In the genomic region with DNA sequence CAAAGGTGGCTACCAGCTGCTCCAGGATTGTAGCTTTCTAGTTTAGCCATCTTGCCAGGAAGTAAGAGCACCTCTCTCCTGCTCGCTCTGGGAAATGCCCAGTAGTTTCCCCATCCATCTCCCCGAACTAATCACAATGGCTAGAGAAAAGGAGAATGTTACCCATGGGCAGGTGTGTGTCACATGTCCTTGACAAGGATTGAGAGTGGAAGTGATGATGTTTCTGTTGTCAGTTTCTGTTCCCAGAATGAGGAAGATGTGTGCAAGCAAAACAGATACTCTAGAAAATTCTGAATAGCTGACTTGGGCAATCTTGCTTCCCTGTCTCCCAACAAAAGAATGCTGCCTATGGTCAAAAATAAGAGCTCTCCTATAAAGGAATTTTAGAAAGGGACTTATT, we compare ENCODE assay signal across 31 cellular contexts.
DNase-seq lines count a peak whose midpoint lies in the region; ATAC-seq, FAIRE-seq and TF ChIP-seq lines count a peak whose summit lies in the region.
"Had no signal": no experiment of that assay in that cellular context is flagged by ENCODE, and none has a peak within 500 bp of the region (broad histone marks: within the 10 kb centered on the region; RNA-seq: fewer than 3 reads in every experiment).

No MANE protein-coding gene starts in this region.

- H3K27ac ChIP-seq in MM.1S (ENCODE audit: low read length), result no peak overlapping the region
- H3K27ac ChIP-seq: cardiac muscle cell, thyroid gland had no signal

- no peaks in the 10 kb centered on the region for H3K27me3 Mint-ChIP-seq in memory B cell
- no peaks in the 10 kb centered on the region for H3K27me3 Mint-ChIP-seq in activated naive CD8-positive, alpha-beta T cell treated with anti-CD3 and anti-CD28 coated beads, Interleukin-2, amount 50 U/mL, for 24 hours
- H3K27me3 Mint-ChIP-seq: IgD-negative memory B cell had no signal

- peaks cover 7% of the 10 kb centered on the region for H3K4me1 Mint-ChIP-seq in memory B cell
- no peaks in the 10 kb centered on the region for H3K4me1 Mint-ChIP-seq in activated naive CD8-positive, alpha-beta T cell treated with anti-CD3 and anti-CD28 coated beads, Interleukin-2, amount 50 U/mL, for 24 hours

- H3K36me3 ChIP-seq in MM.1S (replicated peaks; ENCODE audit: insufficient read depth, low read length), result no peaks in the 10 kb centered on the region
- H3K36me3 ChIP-seq: cardiac muscle cell, thyroid gland had no signal

- peaks cover 10% of the 10 kb centered on the region for H3K9me3 Mint-ChIP-seq in memory B cell
- peaks cover 12% of the 10 kb centered on the region for H3K9me3 Mint-ChIP-seq in activated naive CD8-positive, alpha-beta T cell treated with anti-CD3 and anti-CD28 coated beads, Interleukin-2, amount 50 U/mL, for 24 hours

- no peaks in the 10 kb centered on the region for H3K9me3 ChIP-seq in MM.1S (replicated peaks; ENCODE audit: insufficient read depth, low read length)
- H3K9me3 ChIP-seq: thyroid gland had no signal

- H3K27ac Mint-ChIP-seq in memory B cell, result peak overlapping the region; percentile 80
- H3K27ac Mint-ChIP-seq in activated naive CD8-positive, alpha-beta T cell treated with anti-CD3 and anti-CD28 coated beads, Interleukin-2, amount 50 U/mL, for 24 hours, result no peak overlapping the region
- H3K27ac Mint-ChIP-seq: activated naive CD4-positive, alpha-beta T cell treated with anti-CD3 and anti-CD28 coated beads for 36 hours; activated T-cell treated with anti-CD3 and anti-CD28 coated beads, Interleukin-2, amount 50 U/mL, for 24 hours; CD4-positive, alpha-beta T cell had no signal

- H3K9me2 ChIP-seq in MM.1S (replicated peaks; ENCODE audit: insufficient read depth, low read length), result no peaks in the 10 kb centered on the region

- no peak overlapping the region for H3K9ac ChIP-seq in MM.1S (ENCODE audit: low read length)

- H3K79me2 ChIP-seq in MM.1S (ENCODE audit: low read length), result no peaks in the 10 kb centered on the region

- FAIRE-seq in GM12892 (lab: Jason Lieb, UNC), result peak; percentile 5
- FAIRE-seq: endometrium had no signal

- no peaks in the 10 kb centered on the region for H3F3A ChIP-seq in MM.1S (ENCODE audit: insufficient read depth, low read length)

- no peak for DNase-seq in GM12892 (ENCODE audit: insufficient read length)
- DNase-seq in MM.1S, result peak; percentile 28
- DNase-seq in memory B cell (ENCODE audit: low spot score in 2 of 2), result no peak
- no peak for DNase-seq in activated naive CD8-positive, alpha-beta T cell treated with anti-CD3 and anti-CD28 coated beads, Interleukin-2, amount 50 U/mL, for 24 hours
- DNase-seq in stimulated activated CD4-positive, alpha-beta T cell treated with anti-CD3 and anti-CD28 coated beads, Interleukin-2, amount 100 ng/mL, for 48 hours, result no peak
- DNase-seq in NCI-H1694 (lab: John Stamatoyannopoulos, UW), result no peak
- DNase-seq: activated CD4-positive, alpha-beta T cell treated with anti-CD3 and anti-CD28 coated beads for 1 hour; activated CD8-positive, alpha-beta memory T cell treated with anti-CD3 and anti-CD28 coated beads for 24 hours; activated naive CD4-positive, alpha-beta T cell treated with anti-CD3 and anti-CD28 coated beads for 36 hours; activated T-cell treated with anti-CD3 and anti-CD28 coated beads, Interleukin-2, amount 50 U/mL, for 24 hours; CD4-positive, alpha-beta T cell; cortex of kidney; DMS 273 treated with DMSO at 0.1 percent for 48 hours; glutamatergic neuron; mesenchymal stem cell; NCI-H1436 treated with DMSO at 0.1 percent for 48 hours; NCI-H2171 treated with DMSO at 0.1 percent for 48 hours; occipital lobe; PC-3; SHP77 treated with DMSO at 0.1 percent for 48 hours; stimulated activated CD4-positive, alpha-beta T cell treated with anti-CD3 and anti-CD28 coated beads, Interleukin-4, amount 100 ng/mL, for 1 hour; stimulated activated naive CD8-positive, alpha-beta T cell treated with anti-CD3 and anti-CD28 coated beads, Interleukin-15, Interleukin-2, amounts not matched to agents 100 U/mL and 50 U/mL, for 24 hours; SW 1271; thyroid gland had no signal

- H3K27me3 ChIP-seq in MM.1S (replicated peaks; ENCODE audit: insufficient read depth, low read length), result no peaks in the 10 kb centered on the region
- H3K27me3 ChIP-seq: cardiac muscle cell, thyroid gland had no signal

- ATAC-seq in GM21717 (IDR thresholded peaks at IDR 0.05; ENCODE audit: unreplicated experiment), result peak; percentile 55
- peak; percentile 89 for ATAC-seq in memory B cell (ENCODE audit: low read depth)
- ATAC-seq in activated naive CD8-positive, alpha-beta T cell treated with anti-CD3 and anti-CD28 coated beads, Interleukin-2, amount 50 U/mL, for 24 hours, result no peak
- no peak for ATAC-seq in HG03565 (IDR thresholded peaks at IDR 0.05; ENCODE audit: unreplicated experiment)
- ATAC-seq: HCT116; PC-3; stimulated activated naive CD8-positive, alpha-beta T cell treated with anti-CD3 and anti-CD28 coated beads, Interleukin-15, Interleukin-2, amounts not matched to agents 100 U/mL and 50 U/mL, for 24 hours had no signal

- no peak for TF ChIP-seq POLR2A in GM12892 (IDR thresholded peaks at IDR 0.05; ENCODE audit: low read depth, low read length)

- peak overlapping the region; percentile 14; the same call in 1 of the 2 replicates for H3K4me2 ChIP-seq in MM.1S (ENCODE audit: low read depth, low read length)
- H3K4me2 ChIP-seq: smooth muscle cell had no signal

- TF ChIP-seq CTCF in MM.1S (IDR thresholded peaks at IDR 0.05; ENCODE audit: low read length), result no peak

- no peaks in the 10 kb centered on the region for H4K20me1 ChIP-seq in MM.1S (ENCODE audit: insufficient read depth, low read length)

- no peak overlapping the region for H3K4me3 ChIP-seq in MM.1S (ENCODE audit: low read length)
- H3K4me3 ChIP-seq: cardiac muscle cell, smooth muscle cell, thyroid gland had no signal

- H3K4me3 Mint-ChIP-seq in memory B cell, result peak overlapping the region; percentile 18
- H3K4me3 Mint-ChIP-seq in activated naive CD8-positive, alpha-beta T cell treated with anti-CD3 and anti-CD28 coated beads, Interleukin-2, amount 50 U/mL, for 24 hours, result no peak overlapping the region
- H3K4me3 Mint-ChIP-seq: activated naive CD4-positive, alpha-beta T cell treated with anti-CD3 and anti-CD28 coated beads for 36 hours; activated T-cell treated with anti-CD3 and anti-CD28 coated beads, Interleukin-2, amount 50 U/mL, for 24 hours; CD4-positive, alpha-beta T cell had no signal

- no peak overlapping the region for H2AFZ ChIP-seq in MM.1S (ENCODE audit: low read length)

- H3K4me1 ChIP-seq in MM.1S (ENCODE audit: low read length), result peaks cover 13% of the 10 kb centered on the region
- H3K4me1 ChIP-seq: thyroid gland had no signal

- H3K36me3 Mint-ChIP-seq in memory B cell, result peaks cover 4% of the 10 kb centered on the region
- no peaks in the 10 kb centered on the region for H3K36me3 Mint-ChIP-seq in activated naive CD8-positive, alpha-beta T cell treated with anti-CD3 and anti-CD28 coated beads, Interleukin-2, amount 50 U/mL, for 24 hours (ENCODE audit: low read depth)
- H3K36me3 Mint-ChIP-seq: IgD-negative memory B cell had no signal

Comparison
In these comparisons a context has a peak if more than half of its experiments do, and no peak if none do; other contexts are left out.
1. ATAC-seq: peak in GM21717 (single experiment) and memory B cell (single experiment); none in activated naive CD8-positive, alpha-beta T cell treated with anti-CD3 and anti-CD28 coated beads, Interleukin-2, amount 50 U/mL, for 24 hours (single experiment) and HG03565 (single experiment).